Comparison of ENCODE assay signal across 1 cellular context in the genomic region with DNA sequence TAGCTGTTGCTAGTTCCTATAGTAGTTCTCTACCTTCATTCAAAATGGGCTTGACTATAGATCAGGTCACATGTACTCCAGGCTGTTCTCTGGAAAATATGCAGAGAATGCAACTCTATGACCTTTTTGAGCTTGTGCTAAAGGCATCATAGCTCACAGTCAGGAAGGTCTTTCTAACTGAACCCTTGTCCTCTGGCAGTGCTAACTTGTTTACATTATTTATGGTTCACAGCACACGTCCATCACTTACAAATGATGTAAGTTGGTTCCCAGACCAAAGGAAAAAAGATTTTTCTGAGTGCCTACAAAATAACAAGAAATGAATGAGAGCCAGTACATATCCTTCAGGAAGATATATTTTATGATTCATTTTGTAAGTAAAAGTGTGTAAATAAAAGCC.
TF ChIP-seq lines count a peak whose summit lies in the region.

No MANE protein-coding gene starts in this region.

TF ChIP-seq in HepG2, 621 proteins besides CTCF, POLR2A, EP300 and RAD21 (continued from another document):
- TF ChIP-seq ZUFSP (CRISPR knock-in tag; IDR thresholded peaks at IDR 0.05; ENCODE audit: borderline replicate concordance) (no peak), ZMYM3 (CRISPR knock-in tag; IDR thresholded peaks at IDR 0.05) (peak; percentile 70; the same call in 1 of the 2 replicates), BORCS8-MEF2B (CRISPR knock-in tag; IDR thresholded peaks at IDR 0.05) (no peak), SRSF9 (IDR thresholded peaks at IDR 0.05; ENCODE audit: borderline replicate concordance, insufficient read depth, low read depth, low read length, poor library complexity, severe bottlenecking) (no peak), KDM5A (IDR thresholded peaks at IDR 0.05; ENCODE audit: borderline replicate concordance, low read length) (no peak), PITX1 (CRISPR knock-in tag; IDR thresholded peaks at IDR 0.05) (peak; percentile 78), GFI1 (CRISPR knock-in tag; IDR thresholded peaks at IDR 0.05; ENCODE audit: borderline replicate concordance) (peak; percentile 86), ZBTB1 (CRISPR knock-in tag; IDR thresholded peaks at IDR 0.05; ENCODE audit: borderline replicate concordance) (no peak), ZNF296 (CRISPR knock-in tag; conservative IDR thresholded peaks at IDR 0.05) (no peak), AKAP8 (CRISPR knock-in tag; IDR thresholded peaks at IDR 0.05) (peak; percentile 52; the same call in 1 of the 2 replicates), SMYD3 (CRISPR knock-in tag; IDR thresholded peaks at IDR 0.05) (no peak), RXRA (CRISPR knock-in tag; IDR thresholded peaks at IDR 0.05) (peak; percentile 64; the same call in 1 of the 2 replicates), TARDBP (CRISPR knock-in tag; IDR thresholded peaks at IDR 0.05) (peak; percentile 86; the same call in 1 of the 2 replicates), MAFF (IDR thresholded peaks at IDR 0.05; ENCODE audit: low read depth, low read length) (peak; percentile 75), ZNF101 (CRISPR knock-in tag; IDR thresholded peaks at IDR 0.05; ENCODE audit: borderline replicate concordance, low read depth) (no peak), ZFP37 (CRISPR knock-in tag; IDR thresholded peaks at IDR 0.05; ENCODE audit: borderline replicate concordance) (no peak), CAMTA2 (CRISPR knock-in tag; IDR thresholded peaks at IDR 0.05; ENCODE audit: borderline replicate concordance) (no peak), NKX3-1 (CRISPR knock-in tag; IDR thresholded peaks at IDR 0.05) (peak; percentile 27; the same call in 1 of the 2 replicates), GTF2F1 (IDR thresholded peaks at IDR 0.05; ENCODE audit: low read length) (no peak), KLF16 (CRISPR knock-in tag; IDR thresholded peaks at IDR 0.05) (peak in 1 of 2 experiments; percentile 87; a peak in 2 of 4 replicates), ETV5 (CRISPR knock-in tag; IDR thresholded peaks at IDR 0.05; ENCODE audit: borderline replicate concordance) (peak; percentile 80; the same call in 1 of the 2 replicates), ZBTB21 (CRISPR knock-in tag; IDR thresholded peaks at IDR 0.05) (peak; percentile 78; the same call in 1 of the 2 replicates)
- TF ChIP-seq, protein P1, sequence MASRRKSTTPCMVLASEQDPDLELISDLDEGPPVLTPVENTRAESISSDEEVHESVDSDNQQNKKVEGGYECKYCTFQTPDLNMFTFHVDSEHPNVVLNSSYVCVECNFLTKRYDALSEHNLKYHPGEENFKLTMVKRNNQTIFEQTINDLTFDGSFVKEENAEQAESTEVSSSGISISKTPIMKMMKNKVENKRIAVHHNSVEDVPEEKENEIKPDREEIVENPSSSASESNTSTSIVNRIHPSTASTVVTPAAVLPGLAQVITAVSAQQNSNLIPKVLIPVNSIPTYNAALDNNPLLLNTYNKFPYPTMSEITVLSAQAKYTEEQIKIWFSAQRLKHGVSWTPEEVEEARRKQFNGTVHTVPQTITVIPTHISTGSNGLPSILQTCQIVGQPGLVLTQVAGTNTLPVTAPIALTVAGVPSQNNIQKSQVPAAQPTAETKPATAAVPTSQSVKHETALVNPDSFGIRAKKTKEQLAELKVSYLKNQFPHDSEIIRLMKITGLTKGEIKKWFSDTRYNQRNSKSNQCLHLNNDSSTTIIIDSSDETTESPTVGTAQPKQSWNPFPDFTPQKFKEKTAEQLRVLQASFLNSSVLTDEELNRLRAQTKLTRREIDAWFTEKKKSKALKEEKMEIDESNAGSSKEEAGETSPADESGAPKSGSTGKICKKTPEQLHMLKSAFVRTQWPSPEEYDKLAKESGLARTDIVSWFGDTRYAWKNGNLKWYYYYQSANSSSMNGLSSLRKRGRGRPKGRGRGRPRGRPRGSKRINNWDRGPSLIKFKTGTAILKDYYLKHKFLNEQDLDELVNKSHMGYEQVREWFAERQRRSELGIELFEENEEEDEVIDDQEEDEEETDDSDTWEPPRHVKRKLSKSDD (CRISPR knock-in tag; IDR thresholded peaks at IDR 0.05; ENCODE audit: low read depth), result no peak
- TF ChIP-seq, protein P2, sequence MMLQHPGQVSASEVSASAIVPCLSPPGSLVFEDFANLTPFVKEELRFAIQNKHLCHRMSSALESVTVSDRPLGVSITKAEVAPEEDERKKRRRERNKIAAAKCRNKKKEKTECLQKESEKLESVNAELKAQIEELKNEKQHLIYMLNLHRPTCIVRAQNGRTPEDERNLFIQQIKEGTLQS (CRISPR knock-in tag; IDR thresholded peaks at IDR 0.05), result peak; percentile 83
- TF ChIP-seq, protein P3, sequence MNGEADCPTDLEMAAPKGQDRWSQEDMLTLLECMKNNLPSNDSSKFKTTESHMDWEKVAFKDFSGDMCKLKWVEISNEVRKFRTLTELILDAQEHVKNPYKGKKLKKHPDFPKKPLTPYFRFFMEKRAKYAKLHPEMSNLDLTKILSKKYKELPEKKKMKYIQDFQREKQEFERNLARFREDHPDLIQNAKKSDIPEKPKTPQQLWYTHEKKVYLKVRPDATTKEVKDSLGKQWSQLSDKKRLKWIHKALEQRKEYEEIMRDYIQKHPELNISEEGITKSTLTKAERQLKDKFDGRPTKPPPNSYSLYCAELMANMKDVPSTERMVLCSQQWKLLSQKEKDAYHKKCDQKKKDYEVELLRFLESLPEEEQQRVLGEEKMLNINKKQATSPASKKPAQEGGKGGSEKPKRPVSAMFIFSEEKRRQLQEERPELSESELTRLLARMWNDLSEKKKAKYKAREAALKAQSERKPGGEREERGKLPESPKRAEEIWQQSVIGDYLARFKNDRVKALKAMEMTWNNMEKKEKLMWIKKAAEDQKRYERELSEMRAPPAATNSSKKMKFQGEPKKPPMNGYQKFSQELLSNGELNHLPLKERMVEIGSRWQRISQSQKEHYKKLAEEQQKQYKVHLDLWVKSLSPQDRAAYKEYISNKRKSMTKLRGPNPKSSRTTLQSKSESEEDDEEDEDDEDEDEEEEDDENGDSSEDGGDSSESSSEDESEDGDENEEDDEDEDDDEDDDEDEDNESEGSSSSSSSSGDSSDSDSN (CRISPR knock-in tag; IDR thresholded peaks at IDR 0.05), result 0 out of 2 replicates have a peak, but pooled peaks have one; percentile 23
- TF ChIP-seq, protein P4, sequence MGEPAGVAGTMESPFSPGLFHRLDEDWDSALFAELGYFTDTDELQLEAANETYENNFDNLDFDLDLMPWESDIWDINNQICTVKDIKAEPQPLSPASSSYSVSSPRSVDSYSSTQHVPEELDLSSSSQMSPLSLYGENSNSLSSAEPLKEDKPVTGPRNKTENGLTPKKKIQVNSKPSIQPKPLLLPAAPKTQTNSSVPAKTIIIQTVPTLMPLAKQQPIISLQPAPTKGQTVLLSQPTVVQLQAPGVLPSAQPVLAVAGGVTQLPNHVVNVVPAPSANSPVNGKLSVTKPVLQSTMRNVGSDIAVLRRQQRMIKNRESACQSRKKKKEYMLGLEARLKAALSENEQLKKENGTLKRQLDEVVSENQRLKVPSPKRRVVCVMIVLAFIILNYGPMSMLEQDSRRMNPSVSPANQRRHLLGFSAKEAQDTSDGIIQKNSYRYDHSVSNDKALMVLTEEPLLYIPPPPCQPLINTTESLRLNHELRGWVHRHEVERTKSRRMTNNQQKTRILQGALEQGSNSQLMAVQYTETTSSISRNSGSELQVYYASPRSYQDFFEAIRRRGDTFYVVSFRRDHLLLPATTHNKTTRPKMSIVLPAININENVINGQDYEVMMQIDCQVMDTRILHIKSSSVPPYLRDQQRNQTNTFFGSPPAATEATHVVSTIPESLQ (CRISPR knock-in tag; conservative IDR thresholded peaks at IDR 0.05), result 0 out of 2 replicates have a peak, but pooled peaks have one; percentile 36
- TF ChIP-seq, protein P5, sequence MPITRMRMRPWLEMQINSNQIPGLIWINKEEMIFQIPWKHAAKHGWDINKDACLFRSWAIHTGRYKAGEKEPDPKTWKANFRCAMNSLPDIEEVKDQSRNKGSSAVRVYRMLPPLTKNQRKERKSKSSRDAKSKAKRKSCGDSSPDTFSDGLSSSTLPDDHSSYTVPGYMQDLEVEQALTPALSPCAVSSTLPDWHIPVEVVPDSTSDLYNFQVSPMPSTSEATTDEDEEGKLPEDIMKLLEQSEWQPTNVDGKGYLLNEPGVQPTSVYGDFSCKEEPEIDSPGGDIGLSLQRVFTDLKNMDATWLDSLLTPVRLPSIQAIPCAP (CRISPR knock-in tag; IDR thresholded peaks at IDR 0.05; ENCODE audit: low read depth), result no peak
- TF ChIP-seq, protein P6, sequence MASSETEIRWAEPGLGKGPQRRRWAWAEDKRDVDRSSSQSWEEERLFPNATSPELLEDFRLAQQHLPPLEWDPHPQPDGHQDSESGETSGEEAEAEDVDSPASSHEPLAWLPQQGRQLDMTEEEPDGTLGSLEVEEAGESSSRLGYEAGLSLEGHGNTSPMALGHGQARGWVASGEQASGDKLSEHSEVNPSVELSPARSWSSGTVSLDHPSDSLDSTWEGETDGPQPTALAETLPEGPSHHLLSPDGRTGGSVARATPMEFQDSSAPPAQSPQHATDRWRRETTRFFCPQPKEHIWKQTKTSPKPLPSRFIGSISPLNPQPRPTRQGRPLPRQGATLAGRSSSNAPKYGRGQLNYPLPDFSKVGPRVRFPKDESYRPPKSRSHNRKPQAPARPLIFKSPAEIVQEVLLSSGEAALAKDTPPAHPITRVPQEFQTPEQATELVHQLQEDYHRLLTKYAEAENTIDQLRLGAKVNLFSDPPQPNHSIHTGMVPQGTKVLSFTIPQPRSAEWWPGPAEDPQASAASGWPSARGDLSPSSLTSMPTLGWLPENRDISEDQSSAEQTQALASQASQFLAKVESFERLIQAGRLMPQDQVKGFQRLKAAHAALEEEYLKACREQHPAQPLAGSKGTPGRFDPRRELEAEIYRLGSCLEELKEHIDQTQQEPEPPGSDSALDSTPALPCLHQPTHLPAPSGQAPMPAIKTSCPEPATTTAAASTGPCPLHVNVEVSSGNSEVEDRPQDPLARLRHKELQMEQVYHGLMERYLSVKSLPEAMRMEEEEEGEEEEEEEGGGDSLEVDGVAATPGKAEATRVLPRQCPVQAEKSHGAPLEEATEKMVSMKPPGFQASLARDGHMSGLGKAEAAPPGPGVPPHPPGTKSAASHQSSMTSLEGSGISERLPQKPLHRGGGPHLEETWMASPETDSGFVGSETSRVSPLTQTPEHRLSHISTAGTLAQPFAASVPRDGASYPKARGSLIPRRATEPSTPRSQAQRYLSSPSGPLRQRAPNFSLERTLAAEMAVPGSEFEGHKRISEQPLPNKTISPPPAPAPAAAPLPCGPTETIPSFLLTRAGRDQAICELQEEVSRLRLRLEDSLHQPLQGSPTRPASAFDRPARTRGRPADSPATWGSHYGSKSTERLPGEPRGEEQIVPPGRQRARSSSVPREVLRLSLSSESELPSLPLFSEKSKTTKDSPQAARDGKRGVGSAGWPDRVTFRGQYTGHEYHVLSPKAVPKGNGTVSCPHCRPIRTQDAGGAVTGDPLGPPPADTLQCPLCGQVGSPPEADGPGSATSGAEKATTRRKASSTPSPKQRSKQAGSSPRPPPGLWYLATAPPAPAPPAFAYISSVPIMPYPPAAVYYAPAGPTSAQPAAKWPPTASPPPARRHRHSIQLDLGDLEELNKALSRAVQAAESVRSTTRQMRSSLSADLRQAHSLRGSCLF (CRISPR knock-in tag; IDR thresholded peaks at IDR 0.05; ENCODE audit: borderline replicate concordance), result no peak
- TF ChIP-seq, protein P7, sequence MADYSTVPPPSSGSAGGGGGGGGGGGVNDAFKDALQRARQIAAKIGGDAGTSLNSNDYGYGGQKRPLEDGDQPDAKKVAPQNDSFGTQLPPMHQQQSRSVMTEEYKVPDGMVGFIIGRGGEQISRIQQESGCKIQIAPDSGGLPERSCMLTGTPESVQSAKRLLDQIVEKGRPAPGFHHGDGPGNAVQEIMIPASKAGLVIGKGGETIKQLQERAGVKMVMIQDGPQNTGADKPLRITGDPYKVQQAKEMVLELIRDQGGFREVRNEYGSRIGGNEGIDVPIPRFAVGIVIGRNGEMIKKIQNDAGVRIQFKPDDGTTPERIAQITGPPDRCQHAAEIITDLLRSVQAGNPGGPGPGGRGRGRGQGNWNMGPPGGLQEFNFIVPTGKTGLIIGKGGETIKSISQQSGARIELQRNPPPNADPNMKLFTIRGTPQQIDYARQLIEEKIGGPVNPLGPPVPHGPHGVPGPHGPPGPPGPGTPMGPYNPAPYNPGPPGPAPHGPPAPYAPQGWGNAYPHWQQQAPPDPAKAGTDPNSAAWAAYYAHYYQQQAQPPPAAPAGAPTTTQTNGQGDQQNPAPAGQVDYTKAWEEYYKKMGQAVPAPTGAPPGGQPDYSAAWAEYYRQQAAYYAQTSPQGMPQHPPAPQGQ (CRISPR knock-in tag; IDR thresholded peaks at IDR 0.05; ENCODE audit: borderline replicate concordance), result no peak
- TF ChIP-seq, protein P8, sequence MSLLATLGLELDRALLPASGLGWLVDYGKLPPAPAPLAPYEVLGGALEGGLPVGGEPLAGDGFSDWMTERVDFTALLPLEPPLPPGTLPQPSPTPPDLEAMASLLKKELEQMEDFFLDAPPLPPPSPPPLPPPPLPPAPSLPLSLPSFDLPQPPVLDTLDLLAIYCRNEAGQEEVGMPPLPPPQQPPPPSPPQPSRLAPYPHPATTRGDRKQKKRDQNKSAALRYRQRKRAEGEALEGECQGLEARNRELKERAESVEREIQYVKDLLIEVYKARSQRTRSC (CRISPR knock-in tag; IDR thresholded peaks at IDR 0.05; ENCODE audit: low read depth), result no peak
